In the genomic region with DNA sequence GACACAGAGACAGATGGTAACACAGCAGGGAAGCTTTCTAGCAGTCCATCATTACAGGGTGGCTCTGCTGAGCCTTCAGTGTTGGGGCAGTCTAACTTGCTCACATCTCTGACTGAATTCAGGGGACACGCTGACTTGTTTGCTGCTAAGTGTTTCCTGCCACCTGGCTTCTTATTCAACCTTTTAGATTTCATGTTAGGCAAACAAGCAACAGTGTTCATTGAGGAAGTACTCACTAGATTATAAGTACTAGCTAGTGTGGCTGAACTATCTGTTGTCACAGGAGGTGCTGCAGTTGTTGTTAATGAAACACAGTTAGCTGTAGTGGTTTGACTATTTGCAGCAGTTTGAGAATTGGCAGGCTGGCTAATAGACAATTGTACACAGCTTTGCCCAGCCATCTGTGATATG, we compare ENCODE assay signal across 16 cellular contexts. TPM values are rescaled to one million over a fixed set of nuclear protein-coding genes. Genes with fewer than 3 reads are reported as not detected.
DNase-seq lines count a peak whose midpoint lies in the region; TF ChIP-seq lines count a peak whose summit lies in the region.
"Had no signal": no experiment of that assay in that cellular context is flagged by ENCODE, and none has a peak within 500 bp of the region (broad histone marks: within the 10 kb centered on the region; RNA-seq: fewer than 3 reads in every experiment).

No MANE protein-coding gene starts in this region.

- H3K9ac ChIP-seq in neuronal stem cell (ENCODE audit: low read depth, low read length, poor library complexity): no peak overlapping the region

- H3K9me3 ChIP-seq in left ventricle myocardium inferior (replicated peaks) (no peaks in the 10 kb centered on the region), right atrium auricular region (no peaks in the 10 kb centered on the region), neuronal stem cell (replicated peaks in 1 of 2; ENCODE audit: control insufficient read depth in 2 of 2, insufficient read depth in 1 of 2, low read depth in 1 of 2, low read length in 2 of 2) (no peaks in the 10 kb centered on the region)
- H3K9me3 ChIP-seq: Caco-2, vagina had no signal

- no peak for DNase-seq in left ventricle myocardium inferior
- no peak for DNase-seq in right atrium auricular region (ENCODE audit: low spot score)
- DNase-seq in NCI-H446 (lab: John Stamatoyannopoulos, UW): peak; percentile 88 to 89
- no peak for DNase-seq in endothelial cell (ENCODE audit: low spot score)
- DNase-seq in NCI-H1105 (lab: John Stamatoyannopoulos, UW): no peak
- no peak for DNase-seq in islet precursor cell
- no peak for DNase-seq in activated T-cell treated with anti-CD3 and anti-CD28 coated beads for 4 hours
- DNase-seq in neuronal stem cell (ENCODE audit: low spot score): no peak
- DNase-seq: activated gamma-delta T cell; Caco-2; H7; left ventricle myocardium superior; NCI-H1930; nephron progenitor cell; stimulated activated CD4-positive, alpha-beta T cell treated with anti-CD3 and anti-CD28 coated beads, Interleukin-4, amount 100 ng/mL, for 4 hours had no signal

- intact Hi-C loops in left ventricle myocardium inferior (cut with micrococcal nuclease): no loop called here

- H2BK15ac ChIP-seq in neuronal stem cell (ENCODE audit: low read length): no peak overlapping the region

- no peak overlapping the region for H3K4me3 ChIP-seq in left ventricle myocardium inferior
- H3K4me3 ChIP-seq in right atrium auricular region: no peak overlapping the region
- H3K4me3 ChIP-seq in neuronal stem cell (ENCODE audit: low read length in 2 of 2): no peak overlapping the region
- H3K4me3 ChIP-seq: vagina had no signal

- peaks cover 2% of the 10 kb centered on the region for H3K4me1 Mint-ChIP-seq in endothelial cell (ENCODE audit: unreplicated experiment)

- H2BK120ac ChIP-seq in neuronal stem cell (ENCODE audit: low read depth, low read length): no peak overlapping the region

- H2BK12ac ChIP-seq in neuronal stem cell (ENCODE audit: low read length): no peak overlapping the region

- peak overlapping the region; percentile 15 for H3K4me3 Mint-ChIP-seq in endothelial cell (ENCODE audit: unreplicated experiment)
- H3K4me3 Mint-ChIP-seq: nephron progenitor cell had no signal

- peak overlapping the region; percentile 80 for H3K27ac ChIP-seq in left ventricle myocardium inferior (replicated peaks)
- H3K27ac ChIP-seq in right atrium auricular region: peak overlapping the region in 1 of 2 donors; percentile 35
- no peak overlapping the region for H3K27ac ChIP-seq in neuronal stem cell (replicated peaks; ENCODE audit: low read length)
- H3K27ac ChIP-seq: vagina had no signal

- H3K36me3 ChIP-seq in left ventricle myocardium inferior (peaks cover 50% of the 10 kb centered on the region), right atrium auricular region (peaks cover 20% of the 10 kb centered on the region), neuronal stem cell (replicated peaks in 1 of 2; ENCODE audit: control insufficient read depth in 2 of 2, insufficient read depth in 2 of 2, low read length in 2 of 2) (peaks cover 20 to 80% of the 10 kb centered on the region in 2 donors)

- H3K23ac ChIP-seq in neuronal stem cell (ENCODE audit: low read depth, low read length, poor library complexity): no peak overlapping the region

- H3K79me1 ChIP-seq in neuronal stem cell (ENCODE audit: low read depth, low read length): no peaks in the 10 kb centered on the region

- H2BK5ac ChIP-seq in neuronal stem cell (ENCODE audit: low read length): no peak overlapping the region

- peaks cover 57% of the 10 kb centered on the region for H3K36me3 Mint-ChIP-seq in endothelial cell (ENCODE audit: low read depth, unreplicated experiment)

- no peak overlapping the region for H2AK5ac ChIP-seq in neuronal stem cell (ENCODE audit: low read depth, low read length)

- TF ChIP-seq CTCF in left ventricle myocardium inferior (IDR thresholded peaks at IDR 0.05; ENCODE audit: borderline replicate concordance) (no peak), right atrium auricular region (IDR thresholded peaks at IDR 0.05) (no peak), endothelial cell (IDR thresholded peaks at IDR 0.05; ENCODE audit: unreplicated experiment) (no peak)

- no peaks in the 10 kb centered on the region for H3K9me3 Mint-ChIP-seq in endothelial cell (ENCODE audit: unreplicated experiment)
- H3K9me3 Mint-ChIP-seq: nephron progenitor cell had no signal

- H3K18ac ChIP-seq in neuronal stem cell (ENCODE audit: low read length): no peak overlapping the region

- peaks cover 2% of the 10 kb centered on the region for H3K27me3 Mint-ChIP-seq in endothelial cell (ENCODE audit: unreplicated experiment)

- H3K27me3 ChIP-seq in left ventricle myocardium inferior (ENCODE audit: low read depth) (no peaks in the 10 kb centered on the region), right atrium auricular region (no peaks in the 10 kb centered on the region), neuronal stem cell (ENCODE audit: control insufficient read depth in 3 of 3, insufficient read depth in 3 of 3, low read depth in 1 of 3, low read length in 3 of 3) (no peaks in the 10 kb centered on the region)
- H3K27me3 ChIP-seq: vagina had no signal

- H3K4me2 ChIP-seq in neuronal stem cell (ENCODE audit: insufficient read depth, low read length, poor library complexity, severe bottlenecking): no peak overlapping the region

- H3K4me1 ChIP-seq in left ventricle myocardium inferior (peaks cover 55% of the 10 kb centered on the region), right atrium auricular region (peaks cover 0 to 18% of the 10 kb centered on the region in 2 donors), neuronal stem cell (ENCODE audit: control insufficient read depth in 2 of 2, insufficient read depth in 1 of 2, low read depth in 1 of 2, low read length in 2 of 2) (no peaks in the 10 kb centered on the region)
- H3K4me1 ChIP-seq: vagina had no signal

- no peak overlapping the region for H2AFZ ChIP-seq in neuronal stem cell (ENCODE audit: low read length)

- no CpG with 5 or more reads among the region's 1 CpG for WGBS in neuronal stem cell (ENCODE audit: extremely low coverage in 2 of 2, insufficient read length in 2 of 2, insufficient replicate concordance in 1 of 2), 2 donors

- no peak overlapping the region for H3K14ac ChIP-seq in neuronal stem cell (ENCODE audit: low read length)

- no peak overlapping the region for H4K91ac ChIP-seq in neuronal stem cell (ENCODE audit: low read depth, low read length, poor library complexity)

- no peak overlapping the region for H3K4ac ChIP-seq in neuronal stem cell (ENCODE audit: low read length)

- H4K8ac ChIP-seq in neuronal stem cell (ENCODE audit: low read depth, low read length): no peak overlapping the region

- H3K27ac Mint-ChIP-seq in endothelial cell (ENCODE audit: unreplicated experiment): no peak overlapping the region
- H3K27ac Mint-ChIP-seq: nephron progenitor cell had no signal

RNA-seq across cellular contexts. Expression of gene USF3, which starts 37.3 kb away (rescaled TPM):
- total RNA-seq in left ventricle myocardium inferior (13.4 TPM), right atrium auricular region (10 to 100 TPM; 16.2 to 20.8 TPM), endothelial cell (ENCODE audit: unreplicated experiment) (15.4 TPM)
- polyA plus RNA-seq in neuronal stem cell (2013, experiment 1 of 2): 7.8 TPM
- 8.3 TPM for polyA plus RNA-seq in neuronal stem cell (2013, experiment 2 of 2)

Comparison
In these comparisons a context has a peak if more than half of its experiments do, and no peak if none do; other contexts are left out.
1. DNase-seq: peak in NCI-H446 (2 of 2); none in left ventricle myocardium inferior (single experiment), right atrium auricular region (single experiment), endothelial cell (single experiment), NCI-H1105 (single experiment), islet precursor cell (single experiment), activated T-cell treated with anti-CD3 and anti-CD28 coated beads for 4 hours (single experiment) and neuronal stem cell (single experiment).